ENCODE assay signal across 23 cellular contexts in the genomic region with DNA sequence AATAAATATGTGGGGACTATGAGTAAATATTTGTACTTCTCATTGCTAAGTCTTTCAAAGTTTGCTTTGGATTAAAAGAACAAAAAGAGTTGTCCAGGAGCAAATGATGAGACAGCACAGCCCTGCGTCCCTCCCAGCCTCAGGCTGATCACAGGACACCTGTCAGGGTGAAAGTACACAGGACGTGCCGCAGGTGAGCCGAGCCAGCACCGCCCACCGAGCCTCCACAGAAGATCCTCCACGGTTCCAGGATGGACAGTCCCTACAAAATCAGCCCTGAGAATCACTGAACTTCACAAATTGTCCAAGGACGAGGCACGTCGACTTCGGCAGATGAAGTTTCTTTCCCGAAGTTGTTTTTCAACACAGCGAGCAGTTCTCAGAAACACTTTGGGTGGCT.
DNase-seq lines count a peak whose midpoint lies in the region; ATAC-seq, FAIRE-seq and TF ChIP-seq lines count a peak whose summit lies in the region.
"Had no signal": no experiment of that assay in that cellular context is flagged by ENCODE, and none has a peak within 500 bp of the region (broad histone marks: within the 10 kb centered on the region; RNA-seq: fewer than 3 reads in every experiment).

No MANE protein-coding gene starts in this region.

- H3K4me1 ChIP-seq in H1 (replicated peaks in 1 of 4; ENCODE audit: control insufficient read depth in 3 of 4, insufficient read depth in 4 of 4, low read length in 3 of 4) (no peaks in the 10 kb centered on the region), aorta (ENCODE audit: control insufficient read depth in 1 of 2, insufficient read depth in 2 of 2, low read length in 2 of 2) (no peaks in the 10 kb centered on the region)
- H3K4me1 ChIP-seq: A549; BE2C; BLaER1 treated with 17β-estradiol and CSF1 and Interleukin-3, amounts not matched to agents 10 nM and 100 nM; Caco-2 had no signal

- no peak overlapping the region for H3K23ac ChIP-seq in H1 (ENCODE audit: insufficient read length)

- intact Hi-C loops in natural killer cell (cut with micrococcal nuclease): no loop called here
- intact Hi-C loops in aorta (cut with DNase I): no loop called here

- no peaks in the 10 kb centered on the region for H3K36me3 ChIP-seq in H1 (ENCODE audit: control insufficient read depth in 2 of 4, insufficient read depth in 4 of 4, low read length in 3 of 4)
- H3K36me3 ChIP-seq in aorta (ENCODE audit: control insufficient read depth in 1 of 2, insufficient read depth in 2 of 2, low read length in 1 of 2): no peaks in the 10 kb centered on the region
- H3K36me3 ChIP-seq: BE2C; BLaER1 treated with 17β-estradiol and CSF1 and Interleukin-3, amounts not matched to agents 10 nM and 100 nM had no signal

- TF ChIP-seq RAD21 in H1 (IDR thresholded peaks at IDR 0.05 in 1 of 2, conservative IDR thresholded peaks at IDR 0.05 in 1 of 2; ENCODE audit: low read depth in 2 of 2, low read length in 2 of 2): no peak

- H2BK20ac ChIP-seq in H1 (ENCODE audit: low read length): no peak overlapping the region

- TF ChIP-seq CTCF in natural killer cell (IDR thresholded peaks at IDR 0.05) (no peak), H1 (IDR thresholded peaks at IDR 0.05; ENCODE audit: control extremely low read depth in 1 of 3, insufficient read depth in 1 of 3, low read depth in 1 of 3, low read length in 3 of 3) (no peak)

- no peak overlapping the region for H2AK5ac ChIP-seq in H1 (ENCODE audit: low read depth, low read length)

- H3K27me3 Mint-ChIP-seq in natural killer cell treated with Interleukin-12 subunit alpha and Interleukin-12 subunit beta and Interleukin-15 and Interleukin-18, amount 100 ng/mL, for 72 hours: peaks cover 0 to 1% of the 10 kb centered on the region in 2 donors
- peaks cover 0 to 1% of the 10 kb centered on the region in 2 donors for H3K27me3 Mint-ChIP-seq in natural killer cell (ENCODE audit: low read depth in 2 of 2)

- H3K9me3 ChIP-seq in H1 (ENCODE audit: insufficient read depth in 2 of 2, low read depth in 1 of 2, low read length in 1 of 2) (peaks cover under 1 to 6% of the 10 kb centered on the region in 2 experiments; a peak in 1 of 4 replicates), aorta (ENCODE audit: control insufficient read depth, low read length) (no peaks in the 10 kb centered on the region)
- H3K9me3 ChIP-seq: A549, BE2C, Caco-2 had no signal

- H3K27ac Mint-ChIP-seq in natural killer cell treated with Interleukin-12 subunit alpha and Interleukin-12 subunit beta and Interleukin-15 and Interleukin-18, amount 100 ng/mL, for 72 hours: no peak overlapping the region
- H3K27ac Mint-ChIP-seq in natural killer cell: no peak overlapping the region
- H3K27ac Mint-ChIP-seq: CD14-positive monocyte; CD4-positive, alpha-beta T cell had no signal

- no peaks in the 10 kb centered on the region for H3K23me2 ChIP-seq in H1 (ENCODE audit: low read depth, low read length)

- H2BK15ac ChIP-seq in H1 (ENCODE audit: low read length): 0 out of 2 replicates have a peak overlapping the region, but pooled peaks have one; percentile 72

- TF ChIP-seq POLR2A in H1 (IDR thresholded peaks at IDR 0.05; ENCODE audit: control extremely low read depth in 1 of 2, low read depth in 2 of 2, low read length in 2 of 2): no peak

- no peaks in the 10 kb centered on the region for H3K79me1 ChIP-seq in H1 (ENCODE audit: low read depth, low read length)

- no peak overlapping the region for H2BK120ac ChIP-seq in H1 (replicated peaks; ENCODE audit: low read depth, low read length)

- FAIRE-seq in H1 (lab: Jason Lieb, UNC): no peak
- FAIRE-seq: A549, GM12878, GM19239 had no signal

- no peak overlapping the region for H4K91ac ChIP-seq in H1 (replicated peaks; ENCODE audit: insufficient read length, low read length)

- no peak overlapping the region for H3K9ac ChIP-seq in H1 (replicated peaks in 1 of 4; ENCODE audit: extremely low read depth in 1 of 4, low read depth in 3 of 4, low read length in 3 of 4)
- H3K9ac ChIP-seq: BLaER1 treated with 17β-estradiol and CSF1 and Interleukin-3, amounts not matched to agents 10 nM and 100 nM had no signal

- WGBS in H1 (ENCODE audit: extremely low coverage in 1 of 2, insufficient coverage in 1 of 2, insufficient read length in 1 of 2, insufficient replicate concordance in 2 of 2, low coverage in 1 of 2, low lambda C conversion rate in 2 of 2, missing lambda C conversion rate in 1 of 2), 2 experiments: 93% methylated on average over 13 of the region's 13 CpGs; no CpG with 5 or more reads in 1 of the 2 experiments
- WGBS in aorta, 2 donors: 58 to 65% methylated on average over 13 of the region's 13 CpGs

- no peaks in the 10 kb centered on the region for H3K36me3 Mint-ChIP-seq in natural killer cell treated with Interleukin-12 subunit alpha and Interleukin-12 subunit beta and Interleukin-15 and Interleukin-18, amount 100 ng/mL, for 72 hours
- no peaks in the 10 kb centered on the region for H3K36me3 Mint-ChIP-seq in natural killer cell
- H3K36me3 Mint-ChIP-seq: CD14-positive monocyte had no signal

- no peaks in the 10 kb centered on the region for H3K4me1 Mint-ChIP-seq in natural killer cell treated with Interleukin-12 subunit alpha and Interleukin-12 subunit beta and Interleukin-15 and Interleukin-18, amount 100 ng/mL, for 72 hours (ENCODE audit: low read depth in 2 of 2)
- no peaks in the 10 kb centered on the region for H3K4me1 Mint-ChIP-seq in natural killer cell
- H3K4me1 Mint-ChIP-seq: CD14-positive monocyte had no signal

- H2BK12ac ChIP-seq in H1 (ENCODE audit: low read depth, low read length): no peak overlapping the region

- H4K8ac ChIP-seq in H1 (ENCODE audit: extremely low read depth, insufficient read depth, low read length): no peak overlapping the region

- H2BK5ac ChIP-seq in H1 (ENCODE audit: low read depth, low read length): no peak overlapping the region

- no peak overlapping the region for H3K56ac ChIP-seq in H1 (replicated peaks; ENCODE audit: insufficient read length, low read depth, low read length)

- H2AFZ ChIP-seq in H1 (ENCODE audit: low read length): no peak overlapping the region

- DNase-seq in natural killer cell treated with Interleukin-12 subunit alpha and Interleukin-12 subunit beta and Interleukin-15 and Interleukin-18, amount 100 ng/mL, for 72 hours (ENCODE audit: low spot score): peak; percentile 42
- DNase-seq in natural killer cell: no peak
- DNase-seq in H1 (ENCODE audit: low read depth in 1 of 2, low spot score in 2 of 2): no peak
- peak; percentile 32 to 57 for DNase-seq in aorta
- no peak for DNase-seq in Kasumi-1 (lab: John Stamatoyannopoulos, UW)
- DNase-seq: 8988T; ACHN; AML-193; BE2C; Caco-2; CD4-positive, alpha-beta T cell; DMS153; EL; GDM1; GOT3; H7; HCEC 1CT had no signal

- CTCF ChIA-PET in H1 (lab: Charles Lee; ENCODE audit: partially characterized antibody): no interaction called here

- no peaks in the 10 kb centered on the region for H4K20me1 ChIP-seq in H1 (replicated peaks in 1 of 2; ENCODE audit: control insufficient read depth in 1 of 2, insufficient read depth in 2 of 2, low read length in 2 of 2)

- H3K79me2 ChIP-seq in H1 (ENCODE audit: control insufficient read depth in 1 of 2, insufficient read depth in 2 of 2, low read length in 2 of 2): no peaks in the 10 kb centered on the region

- no peak for ATAC-seq in natural killer cell treated with Interleukin-12 subunit alpha and Interleukin-12 subunit beta and Interleukin-15 and Interleukin-18, amount 100 ng/mL, for 72 hours
- ATAC-seq in natural killer cell: no peak
- no peak for ATAC-seq in aorta (ENCODE audit: low FRiP score)
- ATAC-seq in GM19463 (IDR thresholded peaks at IDR 0.05; ENCODE audit: unreplicated experiment): no peak
- ATAC-seq: A549, GM12878 had no signal

- no peak overlapping the region for H3K14ac ChIP-seq in H1 (ENCODE audit: insufficient read length)

- POLR2A ChIA-PET in H1 (lab: Charles Lee; ENCODE audit: partially characterized antibody): no interaction called here

- H3K4me3 ChIP-seq in H1 (ENCODE audit: extremely low read depth in 1 of 4, insufficient read depth in 2 of 4, low read depth in 3 of 4, low read length in 4 of 4) (no peak overlapping the region), aorta (ENCODE audit: low read length in 2 of 2) (no peak overlapping the region)
- H3K4me3 ChIP-seq: A549; BLaER1 treated with 17β-estradiol and CSF1 and Interleukin-3, amounts not matched to agents 10 nM and 100 nM; GM12878 had no signal

- TF ChIP-seq EP300 in H1 (IDR thresholded peaks at IDR 0.05; ENCODE audit: borderline replicate concordance in 1 of 2, low read depth in 2 of 2, low read length in 2 of 2): no peak

- H3K27ac ChIP-seq in H1 (ENCODE audit: low read depth, low read length): no peak overlapping the region
- no peak overlapping the region for H3K27ac ChIP-seq in aorta (ENCODE audit: low read depth in 1 of 2, low read length in 2 of 2)
- H3K27ac ChIP-seq: A549; BLaER1 treated with 17β-estradiol and CSF1 and Interleukin-3, amounts not matched to agents 10 nM and 100 nM had no signal

- no peak overlapping the region for H3K4ac ChIP-seq in H1 (replicated peaks; ENCODE audit: insufficient read length, low read depth, low read length)

- H3K4me2 ChIP-seq in H1 (ENCODE audit: insufficient read depth in 1 of 2, low read depth in 2 of 2, low read length in 2 of 2): no peak overlapping the region
- H3K4me2 ChIP-seq: A549; BLaER1 treated with 17β-estradiol and CSF1 and Interleukin-3, amounts not matched to agents 10 nM and 100 nM had no signal

- no peaks in the 10 kb centered on the region for H3K9me3 Mint-ChIP-seq in natural killer cell treated with Interleukin-12 subunit alpha and Interleukin-12 subunit beta and Interleukin-15 and Interleukin-18, amount 100 ng/mL, for 72 hours
- H3K9me3 Mint-ChIP-seq in natural killer cell: no peaks in the 10 kb centered on the region
- H3K9me3 Mint-ChIP-seq: CD4-positive, alpha-beta T cell had no signal

- no peak overlapping the region for H4K5ac ChIP-seq in H1 (ENCODE audit: insufficient read length, low read depth, low read length)

- H3K4me3 Mint-ChIP-seq in natural killer cell treated with Interleukin-12 subunit alpha and Interleukin-12 subunit beta and Interleukin-15 and Interleukin-18, amount 100 ng/mL, for 72 hours: no peak overlapping the region
- H3K4me3 Mint-ChIP-seq in natural killer cell: no peak overlapping the region
- H3K4me3 Mint-ChIP-seq: CD14-positive monocyte; CD4-positive, alpha-beta T cell had no signal

- H3K27me3 ChIP-seq in H1 (replicated peaks in 1 of 4; ENCODE audit: control insufficient read depth in 3 of 4, extremely low read depth in 1 of 4, insufficient read depth in 3 of 4, low read length in 3 of 4) (no peaks in the 10 kb centered on the region; a peak in 1 of 7 replicates), aorta (ENCODE audit: control insufficient read depth in 1 of 2, insufficient read depth in 2 of 2, low read length in 1 of 2) (no peaks in the 10 kb centered on the region)
- H3K27me3 ChIP-seq: BE2C; BLaER1 treated with 17β-estradiol and CSF1 and Interleukin-3, amounts not matched to agents 10 nM and 100 nM had no signal

- no peak overlapping the region for H3K18ac ChIP-seq in H1 (ENCODE audit: extremely low read depth, low read length)

Comparison
In these comparisons a context has a peak if more than half of its experiments do, and no peak if none do; other contexts are left out.
1. DNase-seq: peak in natural killer cell treated with Interleukin-12 subunit alpha and Interleukin-12 subunit beta and Interleukin-15 and Interleukin-18, amount 100 ng/mL, for 72 hours (single experiment) and aorta (2 of 2); none in natural killer cell (single experiment), H1 (0 of 2) and Kasumi-1 (0 of 2).